Comparison of ENCODE assay signal across 9 cellular contexts in genomic region chr3:58470363-58471024, GRCh38. TPM values are rescaled to one million over a fixed set of nuclear protein-coding genes. Genes with fewer than 3 reads are reported as not detected.
DNase-seq lines count a peak whose midpoint lies in the region; ATAC-seq and TF ChIP-seq lines count a peak whose summit lies in the region.
"Had no signal": no experiment of that assay in that cellular context is flagged by ENCODE, and none has a peak within 500 bp of the region (broad histone marks: within the 10 kb centered on the region; RNA-seq: fewer than 3 reads in every experiment).

No MANE protein-coding gene starts in this region.

- no peaks in the 10 kb centered on the region for H4K20me1 ChIP-seq in hepatocyte (ENCODE audit: insufficient read depth, poor library complexity, severe bottlenecking)

- H3K4me2 ChIP-seq in hepatocyte: peak overlapping the region; percentile 40

- POLR2A ChIA-PET in RWPE1 (lab: Yijun Ruan, JAX; ENCODE audit: low non-redundant PET): interaction anchor here (1.0 kb wide), 1 partner anchor 21 kb away, joined by 3 read pairs; no protein-coding TSS in a partner anchor

- no peaks in the 10 kb centered on the region for H3K79me2 ChIP-seq in hepatocyte

- H3K9me3 ChIP-seq in hepatocyte (ENCODE audit: low read depth): no peaks in the 10 kb centered on the region
- no peaks in the 10 kb centered on the region for H3K9me3 ChIP-seq in gastrocnemius medialis
- no peaks in the 10 kb centered on the region for H3K9me3 ChIP-seq in tibial artery

- ATAC-seq in gastrocnemius medialis: no peak

- H3K9me2 ChIP-seq in hepatocyte (replicated peaks; ENCODE audit: insufficient read depth): no peaks in the 10 kb centered on the region

- H3K9me3 Mint-ChIP-seq in T-helper 1 cell treated with Interleukin-12 subunit alpha and Interleukin-12 subunit beta and Interleukin-4 antibody, amounts not matched to agents 30 μg/mL and 1 μg/mL, for 36 hours: no peaks in the 10 kb centered on the region

- no peak overlapping the region for H2AFZ ChIP-seq in hepatocyte

- H3K27me3 Mint-ChIP-seq in T-helper 1 cell treated with Interleukin-12 subunit alpha and Interleukin-12 subunit beta and Interleukin-4 antibody, amounts not matched to agents 30 μg/mL and 1 μg/mL, for 36 hours (ENCODE audit: low read depth): no peaks in the 10 kb centered on the region

- intact Hi-C loops in gastrocnemius medialis (cut with DNase I; ENCODE audit: low total_unique reads) (no loop called here), tibial artery (cut with DNase I; ENCODE audit: low total_unique reads) (no loop called here)

- H3K4me1 ChIP-seq in hepatocyte (ENCODE audit: insufficient read depth) (peaks cover 27% of the 10 kb centered on the region), gastrocnemius medialis (peaks cover 8 to 14% of the 10 kb centered on the region in 2 donors), tibial artery (no peaks in the 10 kb centered on the region)

- no peak for TF ChIP-seq POLR2A in gastrocnemius medialis (IDR thresholded peaks at IDR 0.05)

- in situ Hi-C loops in gastrocnemius medialis (cut with MboI; ENCODE audit: low sequenced_read_pairs in 4 of 4): no loop called here

- CTCF ChIA-PET in RWPE1 (lab: Yijun Ruan, JAX): no interaction called here

- no peaks in the 10 kb centered on the region for H3K36me3 ChIP-seq in hepatocyte (replicated peaks; ENCODE audit: insufficient read depth, low read depth)
- H3K36me3 ChIP-seq in gastrocnemius medialis: no peaks in the 10 kb centered on the region
- H3K36me3 ChIP-seq in tibial artery: no peaks in the 10 kb centered on the region

- peaks cover 67% of the 10 kb centered on the region for H3K4me1 Mint-ChIP-seq in T-helper 1 cell treated with Interleukin-12 subunit alpha and Interleukin-12 subunit beta and Interleukin-4 antibody, amounts not matched to agents 30 μg/mL and 1 μg/mL, for 36 hours (ENCODE audit: low read depth)

- TF ChIP-seq CTCF in RWPE1 (conservative IDR thresholded peaks at IDR 0.05; ENCODE audit: low read depth): no peak
- no peak for TF ChIP-seq CTCF in hepatocyte (IDR thresholded peaks at IDR 0.05; ENCODE audit: poor library complexity)
- no peak for TF ChIP-seq CTCF in gastrocnemius medialis (IDR thresholded peaks at IDR 0.05 in 4 of 5, conservative IDR thresholded peaks at IDR 0.05 in 1 of 5)
- TF ChIP-seq CTCF in tibial artery (IDR thresholded peaks at IDR 0.05): no peak

- H3K4me3 ChIP-seq in hepatocyte (no peak overlapping the region), gastrocnemius medialis (no peak overlapping the region), tibial artery (no peak overlapping the region)

- no peak for DNase-seq in T-helper 1 cell
- no peak for DNase-seq in RWPE1 (ENCODE audit: low spot score)
- no peak for DNase-seq in hepatocyte (ENCODE audit: low spot score)
- DNase-seq in gastrocnemius medialis: no peak
- DNase-seq in effector CD4-positive, alpha-beta T cell: no peak
- DNase-seq in NCI-H2081 treated with DMSO at 0.1 percent for 48 hours (lab: John Stamatoyannopoulos, UW): no peak
- DNase-seq in tibial artery: no peak
- DNase-seq: 8988T had no signal

- WGBS in hepatocyte (ENCODE audit: low lambda C conversion rate, missing lambda C conversion rate): 76% methylated on average over 12 of the region's 12 CpGs

- peak overlapping the region; percentile 42 for H3K4me3 Mint-ChIP-seq in T-helper 1 cell treated with Interleukin-12 subunit alpha and Interleukin-12 subunit beta and Interleukin-4 antibody, amounts not matched to agents 30 μg/mL and 1 μg/mL, for 36 hours

- peaks cover 5% of the 10 kb centered on the region for H3K36me3 Mint-ChIP-seq in T-helper 1 cell treated with Interleukin-12 subunit alpha and Interleukin-12 subunit beta and Interleukin-4 antibody, amounts not matched to agents 30 μg/mL and 1 μg/mL, for 36 hours (ENCODE audit: low read depth)

- H3K27me3 ChIP-seq in hepatocyte (no peaks in the 10 kb centered on the region), gastrocnemius medialis (no peaks in the 10 kb centered on the region), tibial artery (no peaks in the 10 kb centered on the region)

- H3K27ac Mint-ChIP-seq in T-helper 1 cell treated with Interleukin-12 subunit alpha and Interleukin-12 subunit beta and Interleukin-4 antibody, amounts not matched to agents 30 μg/mL and 1 μg/mL, for 36 hours: peak overlapping the region; percentile 90

- peak overlapping the region; percentile 93 for H3K27ac ChIP-seq in RWPE1
- peak overlapping the region; percentile 70 for H3K27ac ChIP-seq in hepatocyte
- peak overlapping the region in 3 of 4 donors; percentile 47 to 59 (median 54) for H3K27ac ChIP-seq in gastrocnemius medialis
- no peak overlapping the region for H3K27ac ChIP-seq in tibial artery

RNA-seq across cellular contexts. Expression of gene KCTD6, which starts 21.4 kb away (rescaled TPM):
- total RNA-seq in hepatocyte (18.9 and 19.8 TPM in 2 replicates), gastrocnemius medialis (1 to 10 TPM; 4.3 to 8.3 (median 5.8) TPM)
- 13.8 and 14.3 TPM in 2 replicates for polyA plus RNA-seq in hepatocyte

RNA-seq across cellular contexts. Expression of gene PDHB, which starts 36.9 kb away (rescaled TPM):
- total RNA-seq in hepatocyte: 122 and 150 TPM in 2 replicates
- 119 and 120 TPM in 2 replicates for polyA plus RNA-seq in hepatocyte
- 100 to 1,000 TPM; 131 to 195 (median 169) TPM for total RNA-seq in gastrocnemius medialis

Comparison
In these comparisons a context has a peak if more than half of its experiments do, and no peak if none do; other contexts are left out.
1. H3K27ac ChIP-seq: peak in RWPE1 (single experiment), hepatocyte (single experiment) and gastrocnemius medialis (3 of 4); none in tibial artery (0 of 2).